33 cellular contexts compared by ENCODE assay signal in genomic region chr2:32342811-32343210, GRCh38. TPM values are rescaled to one million over a fixed set of nuclear protein-coding genes. Genes with fewer than 3 reads are reported as not detected.
DNase-seq lines count a peak whose midpoint lies in the region; ATAC-seq and TF ChIP-seq lines count a peak whose summit lies in the region.
"Had no signal": no experiment of that assay in that cellular context is flagged by ENCODE, and none has a peak within 500 bp of the region (broad histone marks: within the 10 kb centered on the region; RNA-seq: fewer than 3 reads in every experiment).

No MANE protein-coding gene starts in this region.

- ATAC-seq in heart right ventricle (peak in 3 of 8 donors; percentile 59 to 71 (median 59)), left ventricle myocardium superior (no peak), PC-3 (no peak), HG03378 (IDR thresholded peaks at IDR 0.05; ENCODE audit: unreplicated experiment) (no peak)
- ATAC-seq in activated CD4-positive, CD25-positive, alpha-beta regulatory T cell treated with anti-CD3 and anti-CD28 coated beads, Interleukin-2, amount 50 U/mL, for 24 hours: no peak
- ATAC-seq: activated CD8-positive, alpha-beta memory T cell treated with anti-CD3 and anti-CD28 coated beads, Interleukin-2, amount 10 ng/mL, durations not matched to agents 7 days and 5 days; activated T-cell treated with anti-CD3 and anti-CD28 coated beads, Interleukin-2, amount 50 U/mL, for 72 hours; esophagus mucosa; mucosa of descending colon had no signal

- POLR2A ChIA-PET in PC-3 (lab: Charles Lee; ENCODE audit: unreplicated experiment): no interaction called here

- H3K9me3 ChIP-seq in heart right ventricle: no peaks in the 10 kb centered on the region
- H3K9me3 ChIP-seq in PC-3 (ENCODE audit: low read length): no peaks in the 10 kb centered on the region
- H3K9me3 ChIP-seq: BLaER1, gastrocnemius medialis, mucosa of descending colon, stomach, tibial artery had no signal

- no peaks in the 10 kb centered on the region for H3K27me3 ChIP-seq in heart right ventricle
- no peaks in the 10 kb centered on the region for H3K27me3 ChIP-seq in PC-3 (ENCODE audit: low read length)
- H3K27me3 ChIP-seq: BLaER1, gastrocnemius medialis, stomach, tibial artery had no signal

- WGBS in heart right ventricle, 2 donors: 38 to 58% methylated on average over 2 of the region's 2 CpGs

- intact Hi-C loops in heart right ventricle (cut with DNase I): no loop called here
- intact Hi-C loops in left ventricle myocardium superior (cut with micrococcal nuclease): no loop called here
- intact Hi-C loops in PC-3 (cut with micrococcal nuclease): no loop called here

- peak in 1 of 2 donors; percentile 22 for DNase-seq in heart right ventricle
- no peak for DNase-seq in left ventricle myocardium superior
- DNase-seq in PC-3: peak; percentile 29
- peak; percentile 6 for DNase-seq in fibroblast of mammary gland (ENCODE audit: low read depth)
- DNase-seq in superior temporal gyrus (ENCODE audit: extremely low spot score): peak; percentile 30
- DNase-seq in activated CD4-positive, alpha-beta T cell treated with anti-CD3 and anti-CD28 coated beads, Interleukin-2, amount 50 U/mL, for 4 hours: no peak
- DNase-seq: activated CD4-positive, alpha-beta T cell treated with anti-CD3 and anti-CD28 coated beads, Interleukin-2, amount 10 ng/mL, durations not matched to agents 7 days and 5 days; activated CD8-positive, alpha-beta memory T cell treated with anti-CD3 and anti-CD28 coated beads, Interleukin-2, amount 10 ng/mL, durations not matched to agents 7 days and 5 days; activated naive CD4-positive, alpha-beta T cell treated with anti-CD3 and anti-CD28 coated beads, Interleukin-2, amount 50 U/mL, for 16 hours; activated T-cell treated with anti-CD3 and anti-CD28 coated beads, Interleukin-2, amount 50 U/mL, for 72 hours; DMS53; gastrocnemius medialis; HCEC 1CT; immature natural killer cell; KG1; NCI-H1417 treated with DMSO at 0.1 percent for 48 hours; NCI-H2107; NCI-H510A; nephron progenitor cell; retina; SHP77; stimulated activated CD4-positive, alpha-beta T cell treated with anti-CD3 and anti-CD28 coated beads, Interleukin-2, amount 100 ng/mL, for 24 hours; stomach; T1000; tibial artery; WERI-Rb-1 had no signal

- H3K4me1 ChIP-seq in heart right ventricle (no peaks in the 10 kb centered on the region), PC-3 (ENCODE audit: insufficient read depth, low read length) (peaks cover 6% of the 10 kb centered on the region; the same call in 1 of the 2 replicates)
- H3K4me1 ChIP-seq: BLaER1, gastrocnemius medialis, stomach, tibial artery had no signal

- H3K4me3 ChIP-seq in heart right ventricle (peak overlapping the region in 6 of 10 donors; percentile 16 to 40 (median 30)), PC-3 (ENCODE audit: low read length) (no peak overlapping the region), fibroblast of mammary gland (ENCODE audit: control insufficient read depth, low read depth, low read length) (no peak overlapping the region)
- H3K4me3 ChIP-seq: BLaER1, coronary artery, mucosa of descending colon, smooth muscle cell, stomach, tibial artery had no signal

- peaks cover 0 to 8% (median 0%) of the 10 kb centered on the region in 9 donors for H3K36me3 ChIP-seq in heart right ventricle
- no peaks in the 10 kb centered on the region for H3K36me3 ChIP-seq in PC-3 (ENCODE audit: low read depth, low read length)
- H3K36me3 ChIP-seq: BLaER1, gastrocnemius medialis, WERI-Rb-1 had no signal

- H3K79me2 ChIP-seq in PC-3 (ENCODE audit: low read length): no peaks in the 10 kb centered on the region

- H3K27ac ChIP-seq in heart right ventricle: peak overlapping the region in 1 of 10 donors; percentile 25
- H3K27ac ChIP-seq in PC-3 (ENCODE audit: low read length): no peak overlapping the region
- H3K27ac ChIP-seq: BLaER1, coronary artery, gastrocnemius medialis, stomach, tibial artery, WERI-Rb-1 had no signal

- no peaks in the 10 kb centered on the region for H4K20me1 ChIP-seq in PC-3 (ENCODE audit: low read length)
- H4K20me1 ChIP-seq: BLaER1 had no signal

- H3F3A ChIP-seq in PC-3 (ENCODE audit: low read length, unreplicated experiment): no peaks in the 10 kb centered on the region

- H3K9me2 ChIP-seq in PC-3 (replicated peaks; ENCODE audit: low read length): no peaks in the 10 kb centered on the region

- no peak overlapping the region for H3K9ac ChIP-seq in PC-3 (ENCODE audit: low read length)
- H3K9ac ChIP-seq: BLaER1 had no signal

- H3K4me2 ChIP-seq in PC-3 (ENCODE audit: low read length): no peak overlapping the region
- H3K4me2 ChIP-seq: BLaER1, smooth muscle cell had no signal

- no TSS peak for BruUV-seq in PC-3 (replicated peaks; lab: Mats Ljungman, UMichigan)

- CTCF ChIA-PET in PC-3 (lab: Charles Lee): no interaction called here

- TF ChIP-seq CTCF in heart right ventricle (IDR thresholded peaks at IDR 0.05) (no peak), PC-3 (conservative IDR thresholded peaks at IDR 0.05; ENCODE audit: low read depth, low read length) (no peak), fibroblast of mammary gland (conservative IDR thresholded peaks at IDR 0.05; ENCODE audit: control insufficient read depth, insufficient read depth, low read depth, low read length) (no peak)

- H2AFZ ChIP-seq in PC-3 (ENCODE audit: low read length): no peak overlapping the region

RNA-seq across cellular contexts. Expression of gene BIRC6, which starts 14.0 kb away (rescaled TPM):
- 10 to 100 TPM; 36.2 to 64.0 (median 49.6) TPM for total RNA-seq in heart right ventricle
- polyA plus RNA-seq in heart right ventricle: 10 to 100 TPM; 12.8 to 15.6 TPM
- total RNA-seq in left ventricle myocardium superior: 32.3 TPM
- total RNA-seq in PC-3 (2014; rRNA removed): 74.7 and 116 TPM in 2 replicates

Comparison
In these comparisons a context has a peak if more than half of its experiments do, and no peak if none do; other contexts are left out.
1. DNase-seq: peak in PC-3 (single experiment), fibroblast of mammary gland (single experiment) and superior temporal gyrus (single experiment); none in left ventricle myocardium superior (single experiment) and activated CD4-positive, alpha-beta T cell treated with anti-CD3 and anti-CD28 coated beads, Interleukin-2, amount 50 U/mL, for 4 hours (0 of 2).
2. H3K4me3 ChIP-seq: peak in heart right ventricle (6 of 10); none in PC-3 (single experiment) and fibroblast of mammary gland (single experiment).